12 cellular contexts compared by ENCODE assay signal in genomic region chr1:47765742-47766485, GRCh38.
A peak's percentile ranks its signal among the peaks of the same experiment; 100 is the strongest.
DNase-seq lines count a peak whose midpoint lies in the region; ATAC-seq and TF ChIP-seq lines count a peak whose summit lies in the region.
"Had no signal": no experiment of that assay in that cellular context is flagged by ENCODE, and none has a peak within 500 bp of the region (broad histone marks: within the 10 kb centered on the region; RNA-seq: fewer than 3 reads in every experiment).

No MANE protein-coding gene starts in this region.

- H3K27me3 Mint-ChIP-seq in GM23338 (ENCODE audit: insufficient read depth, low read depth, poor library complexity) (peaks cover 13% of the 10 kb centered on the region), H9 (ENCODE audit: low read depth) (peaks cover 9% of the 10 kb centered on the region), chondrocyte (ENCODE audit: low read depth) (peaks cover 13% of the 10 kb centered on the region)
- H3K27me3 Mint-ChIP-seq in naive thymus-derived CD4-positive, alpha-beta T cell, result peaks cover 0 to 6% (median 5%) of the 10 kb centered on the region in 5 donors

- H3K4me3 ChIP-seq in GM23338 (no peak overlapping the region), neuronal stem cell (ENCODE audit: low read length in 2 of 2) (no peak overlapping the region)
- H3K4me3 ChIP-seq in naive thymus-derived CD4-positive, alpha-beta T cell (ENCODE audit: low read length), result no peak overlapping the region

- CTCF ChIA-PET in naive thymus-derived CD4-positive, alpha-beta T cell (lab: Charles Lee), result no interaction called here

- H3K14ac ChIP-seq in H9 (ENCODE audit: insufficient read depth, low read length) (no peak overlapping the region), neuronal stem cell (ENCODE audit: low read length) (no peak overlapping the region)

- intact Hi-C loops in naive thymus-derived CD4-positive, alpha-beta T cell (cut with micrococcal nuclease), result no loop called here

- H4K8ac ChIP-seq in H9 (replicated peaks; ENCODE audit: insufficient read length, low read depth, low read length) (no peak overlapping the region), neuronal stem cell (ENCODE audit: low read depth, low read length) (no peak overlapping the region)

- no peak overlapping the region for H2BK20ac ChIP-seq in H9 (ENCODE audit: low read depth, low read length, poor library complexity, severe bottlenecking)

- H3K4me1 Mint-ChIP-seq in GM23338, result no peaks in the 10 kb centered on the region; the same call in 2 of the 3 replicates
- H3K4me1 Mint-ChIP-seq in H9, result peaks cover 2 to 5% of the 10 kb centered on the region in 2 experiments; a peak in 2 of 4 replicates
- peaks cover 6% of the 10 kb centered on the region for H3K4me1 Mint-ChIP-seq in chondrocyte (ENCODE audit: low read depth)
- no peaks in the 10 kb centered on the region for H3K4me1 Mint-ChIP-seq in naive thymus-derived CD4-positive, alpha-beta T cell
- H3K4me1 Mint-ChIP-seq: CD8-positive, alpha-beta memory T cell had no signal

- H2AFZ ChIP-seq in GM23338 (no peak overlapping the region), H9 (ENCODE audit: low read length) (no peak overlapping the region), neuronal stem cell (ENCODE audit: low read length) (no peak overlapping the region)

- peak in 1 of 2 experiments; percentile 32; a peak in 2 of 4 replicates for TF ChIP-seq CTCF in GM23338 (conservative IDR thresholded peaks at IDR 0.05; ENCODE audit: low read depth in 2 of 2)
- peak; percentile 38; the same call in 2 of the 3 replicates for TF ChIP-seq CTCF in H9 (conservative IDR thresholded peaks at IDR 0.05)
- TF ChIP-seq CTCF in chondrocyte (IDR thresholded peaks at IDR 0.05), result no peak

- H3K36me3 ChIP-seq in GM23338 (ENCODE audit: insufficient read depth) (no peaks in the 10 kb centered on the region), neuronal stem cell (replicated peaks in 1 of 2; ENCODE audit: control insufficient read depth in 2 of 2, insufficient read depth in 2 of 2, low read length in 2 of 2) (no peaks in the 10 kb centered on the region)
- no peaks in the 10 kb centered on the region for H3K36me3 ChIP-seq in naive thymus-derived CD4-positive, alpha-beta T cell (ENCODE audit: control insufficient read depth in 2 of 3, insufficient read depth in 3 of 3, low read length in 3 of 3)

- H2BK12ac ChIP-seq in H9 (ENCODE audit: insufficient read length, low read depth, low read length), result no peak overlapping the region
- no peak overlapping the region for H2BK12ac ChIP-seq in neuronal stem cell (ENCODE audit: low read length)

- H2BK15ac ChIP-seq in H9 (ENCODE audit: low read depth, low read length) (no peak overlapping the region), neuronal stem cell (ENCODE audit: low read length) (no peak overlapping the region)

- no peak overlapping the region for H3K4me3 Mint-ChIP-seq in GM23338
- H3K4me3 Mint-ChIP-seq in H9, result no peak overlapping the region; a peak in 1 of 5 replicates
- H3K4me3 Mint-ChIP-seq in chondrocyte (ENCODE audit: unreplicated experiment), result no peak overlapping the region
- no peak overlapping the region for H3K4me3 Mint-ChIP-seq in naive thymus-derived CD4-positive, alpha-beta T cell
- H3K4me3 Mint-ChIP-seq: CD8-positive, alpha-beta memory T cell had no signal

- H2BK120ac ChIP-seq in H9 (ENCODE audit: low read depth, low read length, poor library complexity, severe bottlenecking) (no peak overlapping the region), neuronal stem cell (ENCODE audit: low read depth, low read length) (no peak overlapping the region)

- H3K23me2 ChIP-seq in H9 (ENCODE audit: insufficient read length, low read depth, low read length, poor library complexity, severe bottlenecking), result no peaks in the 10 kb centered on the region

- H3K9ac ChIP-seq in H9 (ENCODE audit: extremely low read depth, insufficient read length, low read length) (no peak overlapping the region), neuronal stem cell (ENCODE audit: low read depth, low read length, poor library complexity) (no peak overlapping the region)

- H3K27ac Mint-ChIP-seq in GM23338 (no peak overlapping the region), H9 (no peak overlapping the region), chondrocyte (ENCODE audit: unreplicated experiment) (no peak overlapping the region)
- H3K27ac Mint-ChIP-seq in naive thymus-derived CD4-positive, alpha-beta T cell, result no peak overlapping the region
- H3K27ac Mint-ChIP-seq: CD8-positive, alpha-beta memory T cell had no signal

- no peak overlapping the region for H4K5ac ChIP-seq in H9 (ENCODE audit: insufficient read length, low read depth, low read length)

- H3K56ac ChIP-seq in H9 (ENCODE audit: insufficient read length, low read depth, low read length), result no peak overlapping the region

- H3K4me2 ChIP-seq in GM23338, result no peak overlapping the region
- no peak overlapping the region for H3K4me2 ChIP-seq in H9 (ENCODE audit: insufficient read depth, insufficient read length, low read length)
- H3K4me2 ChIP-seq in neuronal stem cell (ENCODE audit: insufficient read depth, low read length, poor library complexity, severe bottlenecking), result no peak overlapping the region

- H3K9me3 Mint-ChIP-seq in GM23338 (no peaks in the 10 kb centered on the region; the same call in 2 of the 3 replicates), H9 (no peaks in the 10 kb centered on the region), chondrocyte (ENCODE audit: low read depth) (no peaks in the 10 kb centered on the region)
- H3K9me3 Mint-ChIP-seq in naive thymus-derived CD4-positive, alpha-beta T cell, result peaks cover 0 to 3% (median 0%) of the 10 kb centered on the region in 11 donors

- H3F3A ChIP-seq in GM23338 (replicated peaks; ENCODE audit: low read depth), result no peaks in the 10 kb centered on the region

- H4K20me1 ChIP-seq in GM23338 (replicated peaks; ENCODE audit: insufficient read depth), result no peaks in the 10 kb centered on the region
- H4K20me1 ChIP-seq in H9 (ENCODE audit: control insufficient read depth, insufficient read depth, insufficient read length), result no peaks in the 10 kb centered on the region

- H3K18ac ChIP-seq in H9 (ENCODE audit: insufficient read length, low read depth, low read length) (no peak overlapping the region), neuronal stem cell (ENCODE audit: low read length) (no peak overlapping the region)

- H2BK5ac ChIP-seq in H9 (ENCODE audit: insufficient read length, low read length) (no peak overlapping the region), neuronal stem cell (ENCODE audit: low read length) (no peak overlapping the region)

- no peaks in the 10 kb centered on the region for H3K9me2 ChIP-seq in GM23338 (ENCODE audit: insufficient read depth)

- H2AK5ac ChIP-seq in H9 (ENCODE audit: insufficient read length, low read length) (no peak overlapping the region), neuronal stem cell (ENCODE audit: low read depth, low read length) (peak overlapping the region; percentile 15)

- H3K9me3 ChIP-seq in H9 (ENCODE audit: control insufficient read depth, low read depth, low read length) (no peaks in the 10 kb centered on the region), neuronal stem cell (replicated peaks in 1 of 2; ENCODE audit: control insufficient read depth in 2 of 2, insufficient read depth in 1 of 2, low read depth in 1 of 2, low read length in 2 of 2) (no peaks in the 10 kb centered on the region)
- no peaks in the 10 kb centered on the region for H3K9me3 ChIP-seq in naive thymus-derived CD4-positive, alpha-beta T cell (ENCODE audit: control insufficient read depth in 2 of 3, low read length in 3 of 3)
- H3K9me3 ChIP-seq: Caco-2 had no signal

- H3K79me1 ChIP-seq in H9 (ENCODE audit: insufficient read depth, low read depth, low read length, poor library complexity, severe bottlenecking) (no peaks in the 10 kb centered on the region), neuronal stem cell (ENCODE audit: low read depth, low read length) (no peaks in the 10 kb centered on the region)

- H3K27me3 ChIP-seq in GM23338 (ENCODE audit: insufficient read depth), result no peaks in the 10 kb centered on the region
- H3K27me3 ChIP-seq in H9 (ENCODE audit: insufficient read depth, low read length), result no peaks in the 10 kb centered on the region
- H3K27me3 ChIP-seq in neuronal stem cell (ENCODE audit: control insufficient read depth in 3 of 3, insufficient read depth in 3 of 3, low read depth in 1 of 3, low read length in 3 of 3), result no peaks in the 10 kb centered on the region
- no peaks in the 10 kb centered on the region for H3K27me3 ChIP-seq in naive thymus-derived CD4-positive, alpha-beta T cell (ENCODE audit: control insufficient read depth in 2 of 2, insufficient read depth in 2 of 2, low read length in 2 of 2)

- H3K23ac ChIP-seq in H9 (ENCODE audit: insufficient read length, low read depth, low read length), result no peak overlapping the region
- no peak overlapping the region for H3K23ac ChIP-seq in neuronal stem cell (ENCODE audit: low read depth, low read length, poor library complexity)

- H4K91ac ChIP-seq in H9 (ENCODE audit: insufficient read length, low read depth, low read length) (no peak overlapping the region), neuronal stem cell (ENCODE audit: low read depth, low read length, poor library complexity) (no peak overlapping the region)

- POLR2A ChIA-PET in naive thymus-derived CD4-positive, alpha-beta T cell (lab: Charles Lee), result no interaction called here

- DNase-seq in GM23338 (ENCODE audit: low spot score), result peak; percentile 17
- no peak for DNase-seq in H9
- peak; percentile 73 for DNase-seq in chondrocyte (ENCODE audit: low spot score)
- no peak for DNase-seq in neuronal stem cell (ENCODE audit: low spot score)
- no peak for DNase-seq in hypothalamus (lab: John Stamatoyannopoulos, UW)
- no peak for DNase-seq in NCI-H2029 (lab: John Stamatoyannopoulos, UW)
- no peak for DNase-seq in naive thymus-derived CD4-positive, alpha-beta T cell
- DNase-seq in HCEC 1CT, result no peak
- DNase-seq: Caco-2, DND-41, GDM1 had no signal

- no peak overlapping the region for H3T11ph ChIP-seq in H9 (ENCODE audit: low read length)

- H3K36me3 Mint-ChIP-seq in GM23338 (ENCODE audit: low read depth) (no peaks in the 10 kb centered on the region), H9 (ENCODE audit: insufficient read depth in 1 of 3, low read depth in 3 of 3) (no peaks in the 10 kb centered on the region; a peak in 1 of 7 replicates), chondrocyte (ENCODE audit: low read depth) (no peaks in the 10 kb centered on the region)
- no peaks in the 10 kb centered on the region for H3K36me3 Mint-ChIP-seq in naive thymus-derived CD4-positive, alpha-beta T cell
- H3K36me3 Mint-ChIP-seq: CD8-positive, alpha-beta memory T cell had no signal

- no CpG with 5 or more reads among the region's 22 CpGs for WGBS in H9 (ENCODE audit: extremely low coverage, insufficient read length, low lambda C conversion rate)
- no CpG with 5 or more reads among the region's 22 CpGs for WGBS in neuronal stem cell (ENCODE audit: extremely low coverage in 2 of 2, insufficient read length in 2 of 2, insufficient replicate concordance in 1 of 2), 2 donors

- H3K4ac ChIP-seq in H9 (ENCODE audit: low read depth, low read length) (no peak overlapping the region), neuronal stem cell (ENCODE audit: low read length) (no peak overlapping the region)

- H3K79me2 ChIP-seq in GM23338 (replicated peaks; ENCODE audit: insufficient read depth) (no peaks in the 10 kb centered on the region), H9 (ENCODE audit: insufficient read depth, low read length) (no peaks in the 10 kb centered on the region)

- H3K27ac ChIP-seq in GM23338 (ENCODE audit: low read depth) (no peak overlapping the region), H9 (ENCODE audit: insufficient read length, low read depth, low read length) (no peak overlapping the region), neuronal stem cell (replicated peaks; ENCODE audit: low read length) (no peak overlapping the region)
- H3K27ac ChIP-seq in naive thymus-derived CD4-positive, alpha-beta T cell (ENCODE audit: low read depth, low read length), result no peak overlapping the region

- ATAC-seq in GM23338, result no peak
- no peak for ATAC-seq in naive thymus-derived CD4-positive, alpha-beta T cell

- H3K4me1 ChIP-seq in GM23338 (ENCODE audit: insufficient read depth), result no peaks in the 10 kb centered on the region
- H3K4me1 ChIP-seq in H9 (ENCODE audit: insufficient read depth, low read length), result no peaks in the 10 kb centered on the region
- H3K4me1 ChIP-seq in neuronal stem cell (ENCODE audit: control insufficient read depth in 2 of 2, insufficient read depth in 1 of 2, low read depth in 1 of 2, low read length in 2 of 2), result no peaks in the 10 kb centered on the region
- H3K4me1 ChIP-seq in naive thymus-derived CD4-positive, alpha-beta T cell (ENCODE audit: control insufficient read depth in 2 of 2, insufficient read depth in 2 of 2, low read length in 2 of 2), result no peaks in the 10 kb centered on the region
- H3K4me1 ChIP-seq: Caco-2 had no signal

Comparison
In these comparisons a context has a peak if more than half of its experiments do, and no peak if none do; other contexts are left out.
1. DNase-seq: peak in GM23338 (single experiment) and chondrocyte (single experiment); none in H9 (single experiment), neuronal stem cell (single experiment), hypothalamus (0 of 51), NCI-H2029 (single experiment), naive thymus-derived CD4-positive, alpha-beta T cell (0 of 9) and HCEC 1CT (single experiment).